In genomic region chr14:45990252-45990651, GRCh38 we compare ENCODE assay signal across 15 cellular contexts.
A peak's percentile ranks its signal among the peaks of the same experiment; 100 is the strongest.
DNase-seq lines count a peak whose midpoint lies in the region; ATAC-seq and TF ChIP-seq lines count a peak whose summit lies in the region.
"Had no signal": no experiment of that assay in that cellular context is flagged by ENCODE, and none has a peak within 500 bp of the region (broad histone marks: within the 10 kb centered on the region; RNA-seq: fewer than 3 reads in every experiment).

No MANE protein-coding gene starts in this region.

- H3K36me3 ChIP-seq in cardiac muscle cell = no peaks in the 10 kb centered on the region
- H3K36me3 ChIP-seq in heart right ventricle = no peaks in the 10 kb centered on the region
- no peaks in the 10 kb centered on the region for H3K36me3 ChIP-seq in OCI-LY3 (replicated peaks; ENCODE audit: low read depth, low read length)
- no peaks in the 10 kb centered on the region for H3K36me3 ChIP-seq in fibroblast of lung (ENCODE audit: control insufficient read depth, insufficient read depth, low read length)
- no peaks in the 10 kb centered on the region for H3K36me3 ChIP-seq in upper lobe of right lung
- H3K36me3 ChIP-seq: prostate gland had no signal

- intact Hi-C loops in heart right ventricle (cut with DNase I) = no loop called here
- intact Hi-C loops in upper lobe of right lung (cut with DNase I) = no loop called here
- intact Hi-C loops in sciatic nerve (cut with DNase I) = no loop called here

- H3K4me3 Mint-ChIP-seq in activated naive CD4-positive, alpha-beta T cell treated with anti-CD3 and anti-CD28 coated beads, Interleukin-2, amount 10 ng/mL, durations not matched to agents 7 days and 5 days = no peak overlapping the region
- H3K4me3 Mint-ChIP-seq: activated CD4-positive, alpha-beta memory T cell treated with anti-CD3 and anti-CD28 coated beads for 36 hours; B cell; stimulated activated memory B cell treated with anti-CD40 and anti-IgM and Interleukin-4, amounts not matched to agents 10 μg/mL and 1 μg/mL and 100 μg/mL, for 72 hours; T-cell had no signal

- H3K27me3 ChIP-seq in cardiac muscle cell (no peaks in the 10 kb centered on the region), heart right ventricle (no peaks in the 10 kb centered on the region), OCI-LY3 (ENCODE audit: low read depth, low read length) (no peaks in the 10 kb centered on the region), fibroblast of lung (ENCODE audit: control insufficient read depth, insufficient read depth, low read length) (no peaks in the 10 kb centered on the region), upper lobe of right lung (no peaks in the 10 kb centered on the region)

- H3K9me3 ChIP-seq in cardiac muscle cell (ENCODE audit: low read depth) = no peaks in the 10 kb centered on the region
- peaks cover 0 to 35% (median 0%) of the 10 kb centered on the region in 11 donors for H3K9me3 ChIP-seq in heart right ventricle
- no peaks in the 10 kb centered on the region for H3K9me3 ChIP-seq in OCI-LY3 (ENCODE audit: insufficient read depth, low read length)
- H3K9me3 ChIP-seq in fibroblast of lung (ENCODE audit: control insufficient read depth, insufficient read depth, low read depth, low read length) = no peaks in the 10 kb centered on the region
- H3K9me3 ChIP-seq in upper lobe of right lung = no peaks in the 10 kb centered on the region
- H3K9me3 ChIP-seq: prostate gland had no signal

- H3K4me1 ChIP-seq in cardiac muscle cell (ENCODE audit: low read depth) (no peaks in the 10 kb centered on the region), heart right ventricle (no peaks in the 10 kb centered on the region), OCI-LY3 (ENCODE audit: low read length) (no peaks in the 10 kb centered on the region), fibroblast of lung (ENCODE audit: control insufficient read depth, extremely low read depth, insufficient read depth, low read length) (no peaks in the 10 kb centered on the region), upper lobe of right lung (no peaks in the 10 kb centered on the region)
- H3K4me1 ChIP-seq: prostate gland had no signal

- H3K9ac ChIP-seq in OCI-LY3 (ENCODE audit: low read length) (no peak overlapping the region), fibroblast of lung (ENCODE audit: insufficient read depth, low read length) (no peak overlapping the region)

- ATAC-seq in heart right ventricle (no peak), upper lobe of right lung (no peak), sciatic nerve (no peak)
- ATAC-seq: stimulated activated memory B cell treated with anti-CD40 and anti-IgM and Interleukin-4, amounts not matched to agents 10 μg/mL and 1 μg/mL and 100 μg/mL, for 72 hours; T-cell had no signal

- H4K20me1 ChIP-seq in OCI-LY3 (ENCODE audit: insufficient read depth, low read length) (no peaks in the 10 kb centered on the region), fibroblast of lung (ENCODE audit: control insufficient read depth, extremely low read depth, insufficient read depth, low read length) (no peaks in the 10 kb centered on the region)

- H3K36me3 Mint-ChIP-seq in activated naive CD4-positive, alpha-beta T cell treated with anti-CD3 and anti-CD28 coated beads, Interleukin-2, amount 10 ng/mL, durations not matched to agents 7 days and 5 days = no peaks in the 10 kb centered on the region
- H3K36me3 Mint-ChIP-seq: activated CD4-positive, alpha-beta memory T cell treated with anti-CD3 and anti-CD28 coated beads for 36 hours; stimulated activated memory B cell treated with anti-CD40 and anti-IgM and Interleukin-4, amounts not matched to agents 10 μg/mL and 1 μg/mL and 100 μg/mL, for 72 hours; T-cell had no signal

- no peak overlapping the region for H3K27ac ChIP-seq in cardiac muscle cell
- H3K27ac ChIP-seq in heart right ventricle = no peak overlapping the region
- H3K27ac ChIP-seq in OCI-LY3 (ENCODE audit: low read length) = no peak overlapping the region
- no peak overlapping the region for H3K27ac ChIP-seq in fibroblast of lung (ENCODE audit: insufficient read depth, low read length)
- H3K27ac ChIP-seq in upper lobe of right lung = no peak overlapping the region
- H3K27ac ChIP-seq: prostate gland had no signal

- H3K4me3 ChIP-seq in cardiac muscle cell (no peak overlapping the region), heart right ventricle (no peak overlapping the region), OCI-LY3 (ENCODE audit: low read length) (no peak overlapping the region), fibroblast of lung (replicated peaks in 1 of 4; ENCODE audit: control extremely low read depth in 1 of 4, insufficient read depth in 1 of 4, low read depth in 3 of 4, low read length in 4 of 4) (no peak overlapping the region), upper lobe of right lung (no peak overlapping the region)
- H3K4me3 ChIP-seq: prostate gland had no signal

- H3K4me1 Mint-ChIP-seq in activated naive CD4-positive, alpha-beta T cell treated with anti-CD3 and anti-CD28 coated beads, Interleukin-2, amount 10 ng/mL, durations not matched to agents 7 days and 5 days = no peaks in the 10 kb centered on the region
- H3K4me1 Mint-ChIP-seq: B cell; stimulated activated memory B cell treated with anti-CD40 and anti-IgM and Interleukin-4, amounts not matched to agents 10 μg/mL and 1 μg/mL and 100 μg/mL, for 72 hours; T-cell had no signal

- 77 to 82% methylated on average over 3 of the region's 3 CpGs for WGBS in heart right ventricle, 2 donors

- TF ChIP-seq CTCF in cardiac muscle cell (IDR thresholded peaks at IDR 0.05; ENCODE audit: low read depth, low read length) (peak; percentile 7), heart right ventricle (IDR thresholded peaks at IDR 0.05) (no peak), OCI-LY3 (IDR thresholded peaks at IDR 0.05; ENCODE audit: low read depth, low read length) (peak; percentile 21; the same call in 1 of the 2 replicates), fibroblast of lung (conservative IDR thresholded peaks at IDR 0.05 in 1 of 2, IDR thresholded peaks at IDR 0.05 in 1 of 2; ENCODE audit: low read depth in 1 of 2, low read length in 2 of 2) (peak; percentile 4 to 27), upper lobe of right lung (IDR thresholded peaks at IDR 0.05) (peak; percentile 9)

- H3K27me3 Mint-ChIP-seq in activated naive CD4-positive, alpha-beta T cell treated with anti-CD3 and anti-CD28 coated beads, Interleukin-2, amount 10 ng/mL, durations not matched to agents 7 days and 5 days = no peaks in the 10 kb centered on the region
- H3K27me3 Mint-ChIP-seq: activated CD4-positive, alpha-beta memory T cell treated with anti-CD3 and anti-CD28 coated beads for 36 hours; B cell; stimulated activated memory B cell treated with anti-CD40 and anti-IgM and Interleukin-4, amounts not matched to agents 10 μg/mL and 1 μg/mL and 100 μg/mL, for 72 hours; T-cell had no signal

- no peak overlapping the region for H3K4me2 ChIP-seq in OCI-LY3 (ENCODE audit: low read length)
- no peak overlapping the region for H3K4me2 ChIP-seq in fibroblast of lung (ENCODE audit: extremely low read depth, insufficient read depth, low read length)

- 0 out of 2 replicates have a peak overlapping the region, but pooled peaks have one; percentile 35 for H2AFZ ChIP-seq in OCI-LY3 (ENCODE audit: low read depth, low read length)
- H2AFZ ChIP-seq in fibroblast of lung (ENCODE audit: low read length) = no peak overlapping the region

- no peak overlapping the region for H3K27ac Mint-ChIP-seq in activated naive CD4-positive, alpha-beta T cell treated with anti-CD3 and anti-CD28 coated beads, Interleukin-2, amount 10 ng/mL, durations not matched to agents 7 days and 5 days
- H3K27ac Mint-ChIP-seq: activated CD4-positive, alpha-beta memory T cell treated with anti-CD3 and anti-CD28 coated beads for 36 hours; B cell; stimulated activated memory B cell treated with anti-CD40 and anti-IgM and Interleukin-4, amounts not matched to agents 10 μg/mL and 1 μg/mL and 100 μg/mL, for 72 hours; T-cell had no signal

- no peak for DNase-seq in cardiac muscle cell (ENCODE audit: low read depth in 1 of 2, low spot score in 1 of 2)
- no peak for DNase-seq in heart right ventricle
- no peak for DNase-seq in fibroblast of lung (ENCODE audit: low read depth in 2 of 2)
- DNase-seq in upper lobe of right lung = no peak
- no peak for DNase-seq in UCSD-AML1 (lab: John Stamatoyannopoulos, UW; ENCODE audit: unreplicated experiment)
- no peak for DNase-seq in sciatic nerve (ENCODE audit: low spot score)
- DNase-seq in activated naive CD4-positive, alpha-beta T cell treated with anti-CD3 and anti-CD28 coated beads, Interleukin-2, amount 10 ng/mL, durations not matched to agents 7 days and 5 days = no peak
- DNase-seq: activated CD4-positive, alpha-beta memory T cell treated with anti-CD3 and anti-CD28 coated beads for 36 hours; activated naive CD4-positive, alpha-beta T cell treated with anti-CD3 and anti-CD28 coated beads, Interleukin-2, amount 50 U/mL, for 16 hours; NK-92 treated with Interleukin-12 subunit alpha and Interleukin-12 subunit beta, amount 100 ng/mL, for 24 hours; T-cell had no signal

- peaks cover 3% of the 10 kb centered on the region for H3K9me3 Mint-ChIP-seq in activated naive CD4-positive, alpha-beta T cell treated with anti-CD3 and anti-CD28 coated beads, Interleukin-2, amount 10 ng/mL, durations not matched to agents 7 days and 5 days

- CTCF ChIA-PET in activated naive CD4-positive, alpha-beta T cell treated with anti-CD3 and anti-CD28 coated beads, Interleukin-2, amount 10 ng/mL, durations not matched to agents 7 days and 5 days (lab: Charles Lee) = no interaction called here

- H3K79me2 ChIP-seq in OCI-LY3 (ENCODE audit: low read length) (no peaks in the 10 kb centered on the region), fibroblast of lung (ENCODE audit: control insufficient read depth, insufficient read depth, low read length) (no peaks in the 10 kb centered on the region)

Comparison
In these comparisons a context has a peak if more than half of its experiments do, and no peak if none do; other contexts are left out.
1. CTCF ChIP-seq: peak in cardiac muscle cell (single experiment), OCI-LY3 (single experiment), fibroblast of lung (2 of 2) and upper lobe of right lung (single experiment); none in heart right ventricle (0 of 9).